ENCODE assay signal across 9 cellular contexts in the genomic region with DNA sequence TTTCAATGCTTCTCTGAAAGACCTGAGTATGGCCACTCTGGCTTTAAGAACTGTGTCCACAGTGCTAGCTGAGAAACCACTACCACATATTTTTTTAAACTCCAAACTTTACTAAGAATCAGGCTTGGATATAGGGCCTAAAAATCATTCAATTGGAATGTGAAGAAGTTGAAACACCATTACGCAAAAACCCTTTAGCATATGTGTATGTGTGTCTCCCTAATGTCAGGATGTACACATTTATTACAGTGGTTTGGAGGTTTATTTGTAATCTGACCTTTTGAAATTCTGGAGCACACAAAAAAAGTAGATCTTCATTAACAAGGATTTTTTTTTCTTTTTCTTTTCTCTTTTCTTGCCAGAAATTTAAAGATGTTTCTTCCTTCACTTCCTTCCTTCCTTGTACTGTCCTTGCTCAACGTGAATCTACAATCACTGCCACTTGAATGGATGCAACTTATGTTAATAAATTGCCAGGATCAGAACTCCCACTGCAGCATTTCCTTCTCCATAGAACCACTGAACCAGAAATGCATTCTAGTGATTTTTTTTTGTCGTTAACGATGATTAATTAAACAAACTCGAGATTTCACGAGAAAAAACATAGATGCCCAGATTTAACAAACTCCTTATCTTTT. TPM values are rescaled to one million over a fixed set of nuclear protein-coding genes. Genes with fewer than 3 reads are reported as not detected.
DNase-seq lines count a peak whose midpoint lies in the region; ATAC-seq, FAIRE-seq and TF ChIP-seq lines count a peak whose summit lies in the region.
"Had no signal": no experiment of that assay in that cellular context is flagged by ENCODE, and none has a peak within 500 bp of the region (broad histone marks: within the 10 kb centered on the region; RNA-seq: fewer than 3 reads in every experiment).

No MANE protein-coding gene starts in this region.

- peak overlapping the region; percentile 95 for H3K4me3 Mint-ChIP-seq in activated naive CD4-positive, alpha-beta T cell treated with anti-CD3 and anti-CD28 coated beads, Interleukin-2, amount 10 ng/mL, durations not matched to agents 7 days and 5 days
- peak overlapping the region; percentile 98 for H3K4me3 Mint-ChIP-seq in astrocyte (ENCODE audit: unreplicated experiment)

- no peak for TF ChIP-seq POLR2A in tibial nerve (IDR thresholded peaks at IDR 0.05)

- H3K36me3 Mint-ChIP-seq in activated naive CD4-positive, alpha-beta T cell treated with anti-CD3 and anti-CD28 coated beads, Interleukin-2, amount 10 ng/mL, durations not matched to agents 7 days and 5 days: peaks cover 7% of the 10 kb centered on the region
- H3K36me3 Mint-ChIP-seq in activated naive CD4-positive, alpha-beta T cell treated with anti-CD3 and anti-CD28 coated beads, Interleukin-2, amount 50 U/mL, for 72 hours: peaks cover 12 to 13% of the 10 kb centered on the region in 2 donors
- H3K36me3 Mint-ChIP-seq in astrocyte (ENCODE audit: low read depth, unreplicated experiment): peaks cover 18% of the 10 kb centered on the region

- H2AFZ ChIP-seq in astrocyte (ENCODE audit: low read depth, low read length) (no peak overlapping the region), Karpas-422 (ENCODE audit: low read length) (no peak overlapping the region)

- H4K20me1 ChIP-seq in astrocyte (ENCODE audit: insufficient read depth, low read length) (peaks cover 22% of the 10 kb centered on the region), Karpas-422 (ENCODE audit: insufficient read depth, low read depth, low read length) (no peaks in the 10 kb centered on the region)

- H3K4me1 Mint-ChIP-seq in activated naive CD4-positive, alpha-beta T cell treated with anti-CD3 and anti-CD28 coated beads, Interleukin-2, amount 10 ng/mL, durations not matched to agents 7 days and 5 days: peaks cover 55% of the 10 kb centered on the region
- peaks cover 16% of the 10 kb centered on the region for H3K4me1 Mint-ChIP-seq in astrocyte (ENCODE audit: low read depth, unreplicated experiment)

- ATAC-seq in activated naive CD4-positive, alpha-beta T cell treated with anti-CD3 and anti-CD28 coated beads, Interleukin-2, amount 50 U/mL, for 72 hours: no peak
- ATAC-seq in GM21825 (IDR thresholded peaks at IDR 0.05; ENCODE audit: unreplicated experiment) (no peak), HG02763 (IDR thresholded peaks at IDR 0.05; ENCODE audit: unreplicated experiment) (no peak)

- H3K4me1 ChIP-seq in astrocyte (ENCODE audit: insufficient read depth, low read length): peaks cover 40% of the 10 kb centered on the region
- H3K4me1 ChIP-seq in tibial nerve: peaks cover 0 to 32% (median 13%) of the 10 kb centered on the region in 4 donors
- H3K4me1 ChIP-seq in Karpas-422 (ENCODE audit: low read length): peaks cover 15% of the 10 kb centered on the region

- FAIRE-seq in astrocyte (lab: Jason Lieb, UNC): no peak

- H3K36me3 ChIP-seq in astrocyte (ENCODE audit: insufficient read depth, low read length) (no peaks in the 10 kb centered on the region), tibial nerve (no peaks in the 10 kb centered on the region), Karpas-422 (ENCODE audit: insufficient read depth, low read length) (no peaks in the 10 kb centered on the region)

- peak overlapping the region; percentile 88 for H3K4me3 ChIP-seq in astrocyte (ENCODE audit: insufficient read depth, low read depth, low read length)
- peak overlapping the region in 1 of 4 donors; percentile 80 for H3K4me3 ChIP-seq in tibial nerve
- no peak overlapping the region for H3K4me3 ChIP-seq in Karpas-422 (ENCODE audit: low read length)

- TF ChIP-seq CTCF in astrocyte (IDR thresholded peaks at IDR 0.05; ENCODE audit: insufficient read depth, low read depth, low read length): no peak
- TF ChIP-seq CTCF in tibial nerve (IDR thresholded peaks at IDR 0.05): no peak

- no peak overlapping the region for H3K27ac Mint-ChIP-seq in activated naive CD4-positive, alpha-beta T cell treated with anti-CD3 and anti-CD28 coated beads, Interleukin-2, amount 10 ng/mL, durations not matched to agents 7 days and 5 days
- no peak overlapping the region for H3K27ac Mint-ChIP-seq in activated naive CD4-positive, alpha-beta T cell treated with anti-CD3 and anti-CD28 coated beads, Interleukin-2, amount 50 U/mL, for 72 hours
- H3K27ac Mint-ChIP-seq in astrocyte (ENCODE audit: unreplicated experiment): peak overlapping the region; percentile 100

- H3K79me2 ChIP-seq in astrocyte (ENCODE audit: insufficient read depth, low read length): peaks cover 19% of the 10 kb centered on the region
- no peaks in the 10 kb centered on the region for H3K79me2 ChIP-seq in Karpas-422 (ENCODE audit: low read length)

- WGBS in tibial nerve, 2 donors: 55 to 65% methylated on average over 6 of the region's 6 CpGs

- no peak overlapping the region for H3K27ac ChIP-seq in astrocyte (ENCODE audit: low read depth, low read length)
- H3K27ac ChIP-seq in tibial nerve: peak overlapping the region; percentile 68 to 89 (median 81)
- H3K27ac ChIP-seq in Karpas-422 (ENCODE audit: low read length): no peak overlapping the region

- H3K9me3 Mint-ChIP-seq in activated naive CD4-positive, alpha-beta T cell treated with anti-CD3 and anti-CD28 coated beads, Interleukin-2, amount 10 ng/mL, durations not matched to agents 7 days and 5 days: no peaks in the 10 kb centered on the region
- H3K9me3 Mint-ChIP-seq in activated naive CD4-positive, alpha-beta T cell treated with anti-CD3 and anti-CD28 coated beads, Interleukin-2, amount 50 U/mL, for 72 hours: no peaks in the 10 kb centered on the region
- no peaks in the 10 kb centered on the region for H3K9me3 Mint-ChIP-seq in astrocyte (ENCODE audit: unreplicated experiment)

- H3K9me3 ChIP-seq in astrocyte (ENCODE audit: insufficient read depth, low read depth, low read length): no peaks in the 10 kb centered on the region
- no peaks in the 10 kb centered on the region for H3K9me3 ChIP-seq in tibial nerve
- no peaks in the 10 kb centered on the region for H3K9me3 ChIP-seq in Karpas-422 (ENCODE audit: low read length)

- CTCF ChIA-PET in activated naive CD4-positive, alpha-beta T cell treated with anti-CD3 and anti-CD28 coated beads, Interleukin-2, amount 10 ng/mL, durations not matched to agents 7 days and 5 days (lab: Charles Lee): interaction anchor here (0.8 to 4.6 kb wide), 8 partner anchors 9 to 689 kb away, joined by 3 to 47 read pairs (median 3); no protein-coding TSS in a partner anchor

- TF ChIP-seq EP300 in tibial nerve (IDR thresholded peaks at IDR 0.05): no peak

- peaks cover 10% of the 10 kb centered on the region for H3K27me3 ChIP-seq in astrocyte (ENCODE audit: insufficient read depth, low read length)
- H3K27me3 ChIP-seq in tibial nerve: no peaks in the 10 kb centered on the region
- H3K27me3 ChIP-seq in Karpas-422 (ENCODE audit: low read length): no peaks in the 10 kb centered on the region

- peaks cover 90% of the 10 kb centered on the region for H3K27me3 Mint-ChIP-seq in activated naive CD4-positive, alpha-beta T cell treated with anti-CD3 and anti-CD28 coated beads, Interleukin-2, amount 10 ng/mL, durations not matched to agents 7 days and 5 days
- no peaks in the 10 kb centered on the region for H3K27me3 Mint-ChIP-seq in astrocyte (ENCODE audit: low read depth, unreplicated experiment)

- H3K4me2 ChIP-seq in astrocyte (ENCODE audit: low read length) (peak overlapping the region; percentile 94), Karpas-422 (ENCODE audit: low read depth, low read length, poor library complexity, severe bottlenecking) (no peak overlapping the region)

- H3K9ac ChIP-seq in astrocyte (ENCODE audit: low read length) (peak overlapping the region; percentile 89), Karpas-422 (ENCODE audit: low read length) (no peak overlapping the region)

- DNase-seq in activated naive CD4-positive, alpha-beta T cell treated with anti-CD3 and anti-CD28 coated beads, Interleukin-2, amount 10 ng/mL, durations not matched to agents 7 days and 5 days: no peak
- no peak for DNase-seq in activated naive CD4-positive, alpha-beta T cell treated with anti-CD3 and anti-CD28 coated beads, Interleukin-2, amount 50 U/mL, for 72 hours (ENCODE audit: low spot score in 2 of 2)
- peak; percentile 63 for DNase-seq in astrocyte (ENCODE audit: low read depth)
- DNase-seq in left kidney (ENCODE audit: low read depth, low spot score): peak; percentile 35
- DNase-seq in tibial nerve (ENCODE audit: low spot score in 2 of 2): no peak
- DNase-seq in Karpas-422: no peak
- DNase-seq: activated CD4-positive, alpha-beta T cell treated with anti-CD3 and anti-CD28 coated beads, Interleukin-2, amount 50 U/mL, for 48 hours had no signal

- no peaks in the 10 kb centered on the region for H3K9me2 ChIP-seq in Karpas-422 (replicated peaks; ENCODE audit: insufficient read depth, low read length)

RNA-seq across cellular contexts. Expression of a gene that starts 3.1 kb away (rescaled TPM):
- 10 to 100 TPM in 1 of 2 donors, under 1 TPM in 1; 0.57 to 33.6 TPM for total RNA-seq in activated naive CD4-positive, alpha-beta T cell treated with anti-CD3 and anti-CD28 coated beads, Interleukin-2, amount 50 U/mL, for 72 hours
- total RNA-seq in astrocyte (75.9 and 78.7 TPM in 2 replicates), tibial nerve (100 to 1,000 TPM; 123 to 420 (median 197) TPM)
- total RNA-seq in Karpas-422 (2014; rRNA removed; shearing (Covaris generic); ENCODE audit: low replicate concordance): 0.43 TPM in 1 of 2 replicates, not detected in the other

RNA-seq across cellular contexts. Expression of a gene that starts 7.8 kb away (rescaled TPM):
- total RNA-seq in activated naive CD4-positive, alpha-beta T cell treated with anti-CD3 and anti-CD28 coated beads, Interleukin-2, amount 50 U/mL, for 72 hours: 10 to 100 TPM; 17.8 to 33.2 TPM
- total RNA-seq in astrocyte: 43.7 and 50.0 TPM in 2 replicates
- total RNA-seq in tibial nerve: 100 to 1,000 TPM in 1 of 4 donors, 10 to 100 TPM in 3; 75.0 to 104 (median 86.9) TPM
- total RNA-seq in Karpas-422 (2014; rRNA removed; shearing (Covaris generic); ENCODE audit: low replicate concordance): 7.6 and 13.8 TPM in 2 replicates

Comparison
In these comparisons a context has a peak if more than half of its experiments do, and no peak if none do; other contexts are left out.
1. DNase-seq: peak in astrocyte (single experiment) and left kidney (single experiment); none in activated naive CD4-positive, alpha-beta T cell treated with anti-CD3 and anti-CD28 coated beads, Interleukin-2, amount 10 ng/mL, durations not matched to agents 7 days and 5 days (single experiment), activated naive CD4-positive, alpha-beta T cell treated with anti-CD3 and anti-CD28 coated beads, Interleukin-2, amount 50 U/mL, for 72 hours (0 of 2), tibial nerve (0 of 2) and Karpas-422 (single experiment).
2. H3K27ac ChIP-seq: peak in tibial nerve (4 of 4); none in astrocyte (single experiment) and Karpas-422 (single experiment).